In the genomic region with DNA sequence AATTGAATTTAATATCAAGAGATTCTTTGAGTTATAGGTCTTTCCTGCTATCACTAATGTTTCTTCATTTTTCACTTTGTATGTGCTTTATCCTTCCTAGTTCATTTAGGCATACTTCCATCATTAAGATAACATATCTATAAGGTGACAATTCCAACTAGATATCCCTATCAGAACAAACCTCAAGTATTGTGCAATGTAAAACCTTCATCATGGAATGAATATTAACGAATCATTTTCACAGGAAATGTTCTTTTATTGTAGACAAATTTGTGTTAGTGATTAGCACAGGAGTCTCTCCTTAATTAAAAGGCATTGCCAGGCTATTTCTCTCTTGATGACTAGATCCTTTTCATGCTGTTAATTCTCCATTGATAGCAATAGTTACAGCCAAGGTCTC, we compare ENCODE assay signal across 35 cellular contexts.
A peak's percentile ranks its signal among the peaks of the same experiment; 100 is the strongest.
DNase-seq lines count a peak whose midpoint lies in the region; ATAC-seq, FAIRE-seq and TF ChIP-seq lines count a peak whose summit lies in the region.
"Had no signal": no experiment of that assay in that cellular context is flagged by ENCODE, and none has a peak within 500 bp of the region (broad histone marks: within the 10 kb centered on the region; RNA-seq: fewer than 3 reads in every experiment).

No MANE protein-coding gene starts in this region.

- H3K27ac ChIP-seq in HepG2 (ENCODE audit: extremely low read length, insufficient read depth, low read length), result no peak overlapping the region
- H3K27ac ChIP-seq in right lobe of liver, result no peak overlapping the region
- H3K27ac ChIP-seq in IMR-90 (ENCODE audit: insufficient read depth, low read length), result no peak overlapping the region
- no peak overlapping the region for H3K27ac ChIP-seq in K562 (ENCODE audit: extremely low read depth, low read depth, low read length)
- H3K27ac ChIP-seq in mesendoderm (ENCODE audit: low read depth, low read length), result no peak overlapping the region
- H3K27ac ChIP-seq: 22Rv1; A549; BLaER1; BLaER1 treated with 17β-estradiol and CSF1 and Interleukin-3, amounts not matched to agents 10 nM and 100 nM; C4-2B had no signal

- H3K4ac ChIP-seq in IMR-90 (ENCODE audit: low read depth, low read length) (no peak overlapping the region), mesendoderm (ENCODE audit: low read depth, low read length) (no peak overlapping the region)

- no peak overlapping the region for H3K56ac ChIP-seq in IMR-90 (ENCODE audit: extremely low read depth, insufficient read depth, low read length)
- H3K56ac ChIP-seq in mesendoderm (ENCODE audit: low read length), result no peak overlapping the region

- no peak overlapping the region for H4K91ac ChIP-seq in IMR-90 (ENCODE audit: insufficient read depth, low read depth, low read length)

- 0% methylated on average over 1 of the region's 1 CpG for WGBS in HepG2 (ENCODE audit: low lambda C conversion rate)
- 26% methylated on average over 1 of the region's 1 CpG for WGBS in right lobe of liver (ENCODE audit: insufficient coverage, low coverage, low lambda C conversion rate, missing lambda C conversion rate)
- WGBS in IMR-90 (ENCODE audit: extremely low coverage in 2 of 2, insufficient read length in 1 of 2), 2 experiments, result no CpG with 5 or more reads among the region's 1 CpG
- WGBS in K562 (ENCODE audit: insufficient coverage, low coverage, missing lambda C conversion rate), result 0% methylated on average over 1 of the region's 1 CpG
- WGBS in mesendoderm (ENCODE audit: extremely low coverage, insufficient coverage, low lambda C conversion rate), result no CpG with 5 or more reads among the region's 1 CpG

- intact Hi-C loops in HepG2 (cut with micrococcal nuclease; ENCODE audit: unreplicated experiment) (no loop called here), right lobe of liver (cut with DNase I) (no loop called here), IMR-90 (cut with micrococcal nuclease) (no loop called here), K562 (cut with micrococcal nuclease) (no loop called here)

- no peak overlapping the region for H2BK5ac ChIP-seq in IMR-90 (ENCODE audit: low read depth, low read length, poor library complexity, severe bottlenecking)
- H2BK5ac ChIP-seq in mesendoderm (ENCODE audit: low read length), result no peak overlapping the region

- TF ChIP-seq POLR2A in HepG2 (IDR thresholded peaks at IDR 0.05; ENCODE audit: insufficient read depth in 1 of 2, low read depth in 2 of 2, low read length in 2 of 2), result no peak
- TF ChIP-seq POLR2A in right lobe of liver (IDR thresholded peaks at IDR 0.05), result no peak
- no peak for TF ChIP-seq POLR2A in IMR-90 (IDR thresholded peaks at IDR 0.05; ENCODE audit: low read depth, low read length)
- no peak for TF ChIP-seq POLR2A in K562 (conservative IDR thresholded peaks at IDR 0.05)

- H2BK120ac ChIP-seq in IMR-90 (ENCODE audit: low read depth, low read length), result no peak overlapping the region
- no peak overlapping the region for H2BK120ac ChIP-seq in mesendoderm (ENCODE audit: low read depth, low read length)

- H4K20me1 ChIP-seq in HepG2 (ENCODE audit: insufficient read depth, low read length) (no peaks in the 10 kb centered on the region), IMR-90 (ENCODE audit: insufficient read depth, low read length) (no peaks in the 10 kb centered on the region), K562 (replicated peaks; ENCODE audit: control insufficient read depth, insufficient read depth, low read length) (no peaks in the 10 kb centered on the region)
- H4K20me1 ChIP-seq: BLaER1; BLaER1 treated with 17β-estradiol and CSF1 and Interleukin-3, amounts not matched to agents 10 nM and 100 nM had no signal

- H2AK9ac ChIP-seq in IMR-90 (replicated peaks; ENCODE audit: low read depth, low read length, poor library complexity), result no peak overlapping the region

- H3K36me3 ChIP-seq in HepG2 (replicated peaks in 1 of 2; ENCODE audit: control insufficient read depth in 1 of 2, insufficient read depth in 2 of 2, low read length in 2 of 2) (no peaks in the 10 kb centered on the region), right lobe of liver (no peaks in the 10 kb centered on the region), IMR-90 (ENCODE audit: control insufficient read depth, insufficient read depth, low read length) (no peaks in the 10 kb centered on the region), K562 (ENCODE audit: control insufficient read depth, insufficient read depth, low read length) (no peaks in the 10 kb centered on the region), mesendoderm (ENCODE audit: control insufficient read depth, insufficient read depth, low read length) (no peaks in the 10 kb centered on the region)
- H3K36me3 ChIP-seq: BE2C; BLaER1; BLaER1 treated with 17β-estradiol and CSF1 and Interleukin-3, amounts not matched to agents 10 nM and 100 nM had no signal

- dilution Hi-C loops in IMR-90 (cut with HindIII; ENCODE audit: low sequenced_read_pairs, unreplicated experiment), result no loop called here

- H3K18ac ChIP-seq in IMR-90 (ENCODE audit: low read depth, low read length), result no peak overlapping the region
- H3K18ac ChIP-seq in mesendoderm (ENCODE audit: low read length), result no peak overlapping the region

- no peak overlapping the region for H3K14ac ChIP-seq in IMR-90 (replicated peaks; ENCODE audit: low read depth, low read length)

- H2AK5ac ChIP-seq in IMR-90 (ENCODE audit: low read depth, low read length) (no peak overlapping the region), mesendoderm (ENCODE audit: low read length) (no peak overlapping the region)

- H3K79me1 ChIP-seq in IMR-90 (ENCODE audit: low read depth in 1 of 2, low read length in 2 of 2), result no peaks in the 10 kb centered on the region
- H3K79me1 ChIP-seq in mesendoderm (ENCODE audit: low read length), result no peaks in the 10 kb centered on the region

- ATAC-seq in HepG2 (no peak), right lobe of liver (no peak), IMR-90 (ENCODE audit: low read depth) (no peak), K562 (no peak)
- ATAC-seq: A549; CD8-positive, alpha-beta T cell had no signal

- TF ChIP-seq EP300 in HepG2 (IDR thresholded peaks at IDR 0.05; ENCODE audit: low read depth in 2 of 2, low read length in 2 of 2), result no peak
- no peak for TF ChIP-seq EP300 in HepG2 (CRISPR knock-in tag; IDR thresholded peaks at IDR 0.05; ENCODE audit: borderline replicate concordance)
- TF ChIP-seq EP300 in K562 (IDR thresholded peaks at IDR 0.05; ENCODE audit: low read length), result no peak

- DNase-seq in HepG2 (ENCODE audit: low spot score), result no peak
- no peak for DNase-seq in right lobe of liver
- DNase-seq in IMR-90, result no peak
- DNase-seq in K562 (ENCODE audit: extremely low read depth in 1 of 4, low spot score in 3 of 4), result no peak
- DNase-seq in mesendoderm, result peak; percentile 20
- no peak for DNase-seq in NCI-H510A (lab: John Stamatoyannopoulos, UW)
- no peak for DNase-seq in NCI-H2171 (lab: John Stamatoyannopoulos, UW)
- DNase-seq in NCI-H187 (lab: John Stamatoyannopoulos, UW), result no peak
- DNase-seq: 8988T; ACHN; AML-193; BE2C; C1 segment of cervical spinal cord; Caco-2; Calu3; CD4-positive, alpha-beta memory T cell; CD4-positive, alpha-beta T cell; CD4-positive, CD25-positive, alpha-beta regulatory T cell; CD8-positive, alpha-beta memory T cell; CD8-positive, alpha-beta T cell; COR-L47; DMS 273 treated with DMSO at 0.1 percent for 48 hours; DMS153; DMS53; DMS79; DMS79 treated with DMSO at 0.1 percent for 48 hours; DND-41; EL had no signal

- H3K4me3 ChIP-seq in HepG2 (replicated peaks in 1 of 3; ENCODE audit: insufficient read depth in 1 of 3, low read depth in 2 of 3, low read length in 3 of 3) (no peak overlapping the region), right lobe of liver (no peak overlapping the region), IMR-90 (ENCODE audit: insufficient read depth, low read depth, low read length) (no peak overlapping the region), K562 (no peak overlapping the region), mesendoderm (ENCODE audit: low read length) (no peak overlapping the region)
- H3K4me3 ChIP-seq: A549; BLaER1; BLaER1 treated with 17β-estradiol and CSF1 and Interleukin-3, amounts not matched to agents 10 nM and 100 nM had no signal

- H2BK20ac ChIP-seq in IMR-90 (ENCODE audit: low read depth, low read length), result no peak overlapping the region

- TF ChIP-seq CTCF in HepG2 (CRISPR knock-in tag; IDR thresholded peaks at IDR 0.05), result no peak
- TF ChIP-seq CTCF in right lobe of liver (IDR thresholded peaks at IDR 0.05), result no peak
- TF ChIP-seq CTCF in IMR-90 (conservative IDR thresholded peaks at IDR 0.05; ENCODE audit: low read depth, low read length), result no peak
- TF ChIP-seq CTCF in K562 (IDR thresholded peaks at IDR 0.05 in 2 of 3, conservative IDR thresholded peaks at IDR 0.05 in 1 of 3; ENCODE audit: insufficient read depth in 2 of 3, low read depth in 1 of 3, low read length in 3 of 3), result no peak

- TF ChIP-seq RAD21 in HepG2 (CRISPR knock-in tag; IDR thresholded peaks at IDR 0.05) (no peak), IMR-90 (IDR thresholded peaks at IDR 0.05; ENCODE audit: low read length) (no peak), K562 (CRISPR knock-in tag; conservative IDR thresholded peaks at IDR 0.05 in 1 of 2, IDR thresholded peaks at IDR 0.05 in 1 of 2) (no peak)

- H4K5ac ChIP-seq in IMR-90 (ENCODE audit: low read depth, low read length) (no peak overlapping the region), mesendoderm (ENCODE audit: low read length) (no peak overlapping the region)

- H3K23ac ChIP-seq in IMR-90 (ENCODE audit: low read depth, low read length) (no peak overlapping the region), mesendoderm (ENCODE audit: low read length) (no peak overlapping the region)

- no peak overlapping the region for H4K8ac ChIP-seq in IMR-90 (ENCODE audit: low read depth in 2 of 2, low read length in 2 of 2)
- H4K8ac ChIP-seq in mesendoderm (ENCODE audit: low read depth, low read length), result no peak overlapping the region

- in situ Hi-C loops in HepG2 (cut with HindIII; ENCODE audit: extremely low pct_ligation_motif_present, low pct_unique_long_range_greater_than_20kb), result no loop called here
- in situ Hi-C loops in IMR-90 (cut with MboI; ENCODE audit: low sequenced_read_pairs), result no loop called here
- in situ Hi-C loops in K562 (cut with MboI), result no loop called here

- no peak overlapping the region for H3K4me2 ChIP-seq in HepG2 (ENCODE audit: low read depth, low read length)
- H3K4me2 ChIP-seq in IMR-90 (ENCODE audit: low read depth, low read length), result no peak overlapping the region
- H3K4me2 ChIP-seq in K562 (ENCODE audit: insufficient read depth, low read length), result no peak overlapping the region
- no peak overlapping the region for H3K4me2 ChIP-seq in mesendoderm (ENCODE audit: low read length)
- H3K4me2 ChIP-seq: A549; BLaER1; BLaER1 treated with 17β-estradiol and CSF1 and Interleukin-3, amounts not matched to agents 10 nM and 100 nM had no signal

- H3K4me1 ChIP-seq in HepG2 (ENCODE audit: insufficient read depth, low read length) (no peaks in the 10 kb centered on the region), right lobe of liver (no peaks in the 10 kb centered on the region), IMR-90 (ENCODE audit: control insufficient read depth, insufficient read depth, low read length) (no peaks in the 10 kb centered on the region), K562 (replicated peaks in 1 of 2; ENCODE audit: control insufficient read depth in 2 of 2, insufficient read depth in 2 of 2, low read length in 2 of 2) (no peaks in the 10 kb centered on the region), mesendoderm (ENCODE audit: control insufficient read depth, low read depth, low read length) (no peaks in the 10 kb centered on the region)
- H3K4me1 ChIP-seq: A549; BE2C; BLaER1; BLaER1 treated with 17β-estradiol and CSF1 and Interleukin-3, amounts not matched to agents 10 nM and 100 nM; Caco-2 had no signal

- H3K9ac ChIP-seq in HepG2 (ENCODE audit: insufficient read depth, low read depth, low read length), result no peak overlapping the region
- H3K9ac ChIP-seq in IMR-90 (ENCODE audit: low read depth, low read length), result no peak overlapping the region
- H3K9ac ChIP-seq in K562 (ENCODE audit: insufficient read depth in 1 of 2, low read depth in 2 of 2, low read length in 2 of 2), result no peak overlapping the region
- no peak overlapping the region for H3K9ac ChIP-seq in mesendoderm (ENCODE audit: low read length)
- H3K9ac ChIP-seq: BLaER1; BLaER1 treated with 17β-estradiol and CSF1 and Interleukin-3, amounts not matched to agents 10 nM and 100 nM had no signal

- POLR2A ChIA-PET in HepG2 (lab: Yijun Ruan, JAX), result no interaction called here
- POLR2A ChIA-PET in IMR-90 (lab: Charles Lee; ENCODE audit: unreplicated experiment), result no interaction called here
- POLR2A ChIA-PET in K562 (lab: Yijun Ruan, JAX), result no interaction called here

- FAIRE-seq in HepG2 (lab: Jason Lieb, UNC), result no peak
- FAIRE-seq in K562 (lab: Jason Lieb, UNC), result no peak
- FAIRE-seq: A204.1, A549, D721Med had no signal

- CTCF ChIA-PET in HepG2 (lab: Yijun Ruan, JAX; ENCODE audit: low intra/inter-chr PET ratio, low total read pairs), result no interaction called here
- CTCF ChIA-PET in IMR-90 (lab: Yijun Ruan, JAX), result no interaction called here
- CTCF ChIA-PET in K562 (lab: Yijun Ruan, JAX; ENCODE audit: low intra/inter-chr PET ratio), result no interaction called here

- H3K79me2 ChIP-seq in HepG2 (ENCODE audit: insufficient read depth, low read length), result no peaks in the 10 kb centered on the region
- no peaks in the 10 kb centered on the region for H3K79me2 ChIP-seq in K562 (ENCODE audit: control insufficient read depth, insufficient read depth, low read length)
- no peaks in the 10 kb centered on the region for H3K79me2 ChIP-seq in mesendoderm (ENCODE audit: control insufficient read depth, insufficient read depth, low read length)

- H2BK15ac ChIP-seq in IMR-90 (ENCODE audit: low read depth, low read length), result no peak overlapping the region
- no peak overlapping the region for H2BK15ac ChIP-seq in mesendoderm (replicated peaks; ENCODE audit: low read depth)

- no peak overlapping the region for H2AFZ ChIP-seq in HepG2 (ENCODE audit: low read length)
- no peak overlapping the region for H2AFZ ChIP-seq in IMR-90 (replicated peaks; ENCODE audit: low read length, poor library complexity)
- no peak overlapping the region for H2AFZ ChIP-seq in K562 (ENCODE audit: low read depth, low read length)

- H3K9me1 ChIP-seq in IMR-90 (ENCODE audit: insufficient read depth, low read length) (no peaks in the 10 kb centered on the region), K562 (ENCODE audit: control insufficient read depth, insufficient read depth, low read length) (no peaks in the 10 kb centered on the region)

- BruUV-seq in HepG2 (replicated peaks; lab: Mats Ljungman, UMichigan) (no TSS peak), IMR-90 (replicated peaks; lab: Mats Ljungman, UMichigan) (no TSS peak), K562 (replicated peaks; lab: Mats Ljungman, UMichigan) (no TSS peak)

- H3K27me3 ChIP-seq in HepG2 (ENCODE audit: control insufficient read depth in 1 of 2, insufficient read depth in 2 of 2, low read length in 2 of 2) (no peaks in the 10 kb centered on the region), right lobe of liver (no peaks in the 10 kb centered on the region), IMR-90 (ENCODE audit: control insufficient read depth, insufficient read depth, low read length) (no peaks in the 10 kb centered on the region), K562 (ENCODE audit: control insufficient read depth in 2 of 2, insufficient read depth in 2 of 2, low read length in 2 of 2) (no peaks in the 10 kb centered on the region), mesendoderm (ENCODE audit: insufficient read depth, low read length, poor library complexity) (no peaks in the 10 kb centered on the region)
- H3K27me3 ChIP-seq: BE2C; BLaER1; BLaER1 treated with 17β-estradiol and CSF1 and Interleukin-3, amounts not matched to agents 10 nM and 100 nM had no signal

- H3K9me3 ChIP-seq in HepG2 (ENCODE audit: low read length) (no peaks in the 10 kb centered on the region), right lobe of liver (no peaks in the 10 kb centered on the region), IMR-90 (ENCODE audit: control insufficient read depth, insufficient read depth, low read length) (no peaks in the 10 kb centered on the region), K562 (replicated peaks; ENCODE audit: control insufficient read depth, insufficient read depth, low read depth, low read length) (no peaks in the 10 kb centered on the region)
- H3K9me3 ChIP-seq: A549; BE2C; BLaER1; BLaER1 treated with 17β-estradiol and CSF1 and Interleukin-3, amounts not matched to agents 10 nM and 100 nM; Caco-2 had no signal
